Comparison of ENCODE assay signal across 15 cellular contexts in the genomic region with DNA sequence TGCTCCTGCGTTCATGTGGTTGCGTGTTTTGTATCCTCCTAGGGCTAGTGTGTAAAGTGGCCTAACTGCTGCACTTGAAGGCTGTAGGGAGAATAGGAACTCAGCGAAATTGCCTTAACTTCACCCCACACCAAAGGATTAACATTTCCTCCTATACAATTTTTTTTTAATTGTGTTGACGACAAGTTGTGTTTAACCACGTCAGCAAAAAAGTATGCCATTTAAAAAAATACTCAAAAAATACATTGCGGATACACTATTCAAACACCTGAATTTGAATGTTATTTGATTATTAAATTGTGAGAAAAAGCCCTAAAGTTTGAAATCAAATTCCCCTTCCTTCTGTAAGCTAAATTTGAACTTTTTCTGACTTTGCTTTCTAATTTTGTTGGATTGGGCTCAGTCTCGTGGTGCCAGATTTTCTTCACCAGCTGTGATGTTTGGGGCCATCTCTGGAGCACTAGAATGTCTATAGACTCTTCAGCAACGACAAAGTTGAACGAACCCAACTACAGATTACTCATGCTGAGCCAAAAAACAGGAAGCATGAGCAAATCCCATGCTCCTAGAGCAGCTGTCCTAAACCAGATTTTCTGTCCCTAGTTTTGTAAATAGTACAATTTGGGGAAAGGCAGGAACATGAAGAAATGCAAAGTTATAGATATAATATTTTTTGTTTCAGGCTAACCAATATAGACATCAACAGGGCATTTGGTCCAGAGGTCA.
"Had no signal": no experiment of that assay in that cellular context is flagged by ENCODE, and none has a peak within 500 bp of the region (broad histone marks: within the 10 kb centered on the region; RNA-seq: fewer than 3 reads in every experiment).

No MANE protein-coding gene starts in this region.

- DNase-seq: heart left ventricle; hippocampal formation; left colon; naive thymus-derived CD8-positive, alpha-beta T cell; psoas muscle; retina; right lobe of liver; stimulated activated CD4-positive, alpha-beta T cell treated with anti-CD3 and anti-CD28 coated beads, Interleukin-2, amount 100 ng/mL, for 48 hours; stimulated activated naive CD8-positive, alpha-beta T cell treated with anti-CD3 and anti-CD28 coated beads, Interleukin-15, Interleukin-2, amounts not matched to agents 100 U/mL and 50 U/mL, for 24 hours; thyroid gland had no signal

- H3K27ac ChIP-seq: heart left ventricle, neutrophil, psoas muscle, right lobe of liver, suprapubic skin, thyroid gland had no signal

- FAIRE-seq: frontal cortex, urothelium cell line had no signal

- H3K27me3 ChIP-seq: heart left ventricle, neutrophil, right lobe of liver, suprapubic skin, thyroid gland had no signal

- H3K27ac Mint-ChIP-seq: type B pancreatic cell had no signal

- H3K4me3 ChIP-seq: heart left ventricle, psoas muscle, right lobe of liver, suprapubic skin, thyroid gland had no signal

- H3K36me3 ChIP-seq: heart left ventricle, neutrophil, right lobe of liver, suprapubic skin, thyroid gland had no signal

- H3K36me3 Mint-ChIP-seq: type B pancreatic cell had no signal

- H3K27me3 Mint-ChIP-seq: type B pancreatic cell had no signal

- H3K9me3 ChIP-seq: neutrophil, psoas muscle, right lobe of liver, suprapubic skin, thyroid gland had no signal

- H3K4me3 Mint-ChIP-seq: naive thymus-derived CD8-positive, alpha-beta T cell; type B pancreatic cell had no signal

- H3K4me1 ChIP-seq: heart left ventricle, psoas muscle, right lobe of liver, thyroid gland had no signal

- H3K9me3 Mint-ChIP-seq: type B pancreatic cell had no signal

- ATAC-seq: left colon; naive thymus-derived CD8-positive, alpha-beta T cell; psoas muscle; stimulated activated naive CD8-positive, alpha-beta T cell treated with anti-CD3 and anti-CD28 coated beads, Interleukin-15, Interleukin-2, amounts not matched to agents 100 U/mL and 50 U/mL, for 24 hours had no signal
